ENCODE assay signal across 9 cellular contexts in genomic region chr11:129023968-129024676, GRCh38.
DNase-seq lines count a peak whose midpoint lies in the region; ATAC-seq and TF ChIP-seq lines count a peak whose summit lies in the region.
"Had no signal": no experiment of that assay in that cellular context is flagged by ENCODE, and none has a peak within 500 bp of the region (broad histone marks: within the 10 kb centered on the region; RNA-seq: fewer than 3 reads in every experiment).

No MANE protein-coding gene starts in this region.

- H3K4me3 Mint-ChIP-seq in nephron progenitor cell = no peak overlapping the region

- no peak for TF ChIP-seq CTCF in dorsolateral prefrontal cortex (IDR thresholded peaks at IDR 0.05 in 54 of 56, conservative IDR thresholded peaks at IDR 0.05 in 2 of 56; ENCODE audit: low read depth in 1 of 56, partially characterized antibody in 56 of 56)
- no peak for TF ChIP-seq CTCF in nephron progenitor cell (IDR thresholded peaks at IDR 0.05)

- ATAC-seq in HG03457 (IDR thresholded peaks at IDR 0.05; ENCODE audit: unreplicated experiment) (no peak), HG03159 (IDR thresholded peaks at IDR 0.05; ENCODE audit: unreplicated experiment) (no peak), GM21825 (IDR thresholded peaks at IDR 0.05; ENCODE audit: unreplicated experiment) (no peak), GM21390 (IDR thresholded peaks at IDR 0.05; ENCODE audit: unreplicated experiment) (no peak)

- H3K27me3 Mint-ChIP-seq in nephron progenitor cell (ENCODE audit: low read depth, poor library complexity) = peaks cover 3% of the 10 kb centered on the region

- no peaks in the 10 kb centered on the region for H3K27me3 ChIP-seq in dorsolateral prefrontal cortex

- peak; percentile 79 for DNase-seq in DMS53 treated with DMSO at 0.1 percent for 48 hours (lab: John Stamatoyannopoulos, UW; ENCODE audit: unreplicated experiment)
- DNase-seq in NCI-H2196 (lab: John Stamatoyannopoulos, UW; ENCODE audit: unreplicated experiment) = peak; percentile 30
- DNase-seq in dorsolateral prefrontal cortex = peak in 6 of 10 donors; percentile 33 to 69 (median 54)
- peak; percentile 3 for DNase-seq in nephron progenitor cell

- H3K9me3 Mint-ChIP-seq in nephron progenitor cell = no peaks in the 10 kb centered on the region
- H3K9me3 Mint-ChIP-seq: activated T-helper 2 cell treated with anti-CD3 and anti-CD28 coated beads, Interferon-gamma antibody, Interleukin-2, Interleukin-4, amounts not matched to agents 10 μg/mL and 5 μg/mL and 100 μg/mL, durations not matched to agents 14 hours and 24 hours and 36 hours had no signal

- H3K36me3 Mint-ChIP-seq in nephron progenitor cell (ENCODE audit: low read depth) = peaks cover 5% of the 10 kb centered on the region

- H3K4me1 Mint-ChIP-seq in nephron progenitor cell = peaks cover 6% of the 10 kb centered on the region

- intact Hi-C loops in dorsolateral prefrontal cortex (cut with DNase I) = no loop called here

- H3K27ac Mint-ChIP-seq in nephron progenitor cell = no peak overlapping the region
- H3K27ac Mint-ChIP-seq: activated T-helper 2 cell treated with anti-CD3 and anti-CD28 coated beads, Interferon-gamma antibody, Interleukin-2, Interleukin-4, amounts not matched to agents 10 μg/mL and 5 μg/mL and 100 μg/mL, durations not matched to agents 14 hours and 24 hours and 36 hours had no signal

- H3K27ac ChIP-seq in dorsolateral prefrontal cortex = peak overlapping the region in 48 of 59 donors; percentile 15 to 92 (median 78)

- H3K4me3 ChIP-seq in dorsolateral prefrontal cortex = peak overlapping the region in 57 of 59 donors; percentile 5 to 65 (median 47)

Comparison
In these comparisons a context has a peak if more than half of its experiments do, and no peak if none do; other contexts are left out.
1. DNase-seq: peak in every context shown above with its lines; median percentile 79 in DMS53 treated with DMSO at 0.1 percent for 48 hours; 54 in dorsolateral prefrontal cortex; 30 in NCI-H2196; 3 in nephron progenitor cell.